In the genomic region with DNA sequence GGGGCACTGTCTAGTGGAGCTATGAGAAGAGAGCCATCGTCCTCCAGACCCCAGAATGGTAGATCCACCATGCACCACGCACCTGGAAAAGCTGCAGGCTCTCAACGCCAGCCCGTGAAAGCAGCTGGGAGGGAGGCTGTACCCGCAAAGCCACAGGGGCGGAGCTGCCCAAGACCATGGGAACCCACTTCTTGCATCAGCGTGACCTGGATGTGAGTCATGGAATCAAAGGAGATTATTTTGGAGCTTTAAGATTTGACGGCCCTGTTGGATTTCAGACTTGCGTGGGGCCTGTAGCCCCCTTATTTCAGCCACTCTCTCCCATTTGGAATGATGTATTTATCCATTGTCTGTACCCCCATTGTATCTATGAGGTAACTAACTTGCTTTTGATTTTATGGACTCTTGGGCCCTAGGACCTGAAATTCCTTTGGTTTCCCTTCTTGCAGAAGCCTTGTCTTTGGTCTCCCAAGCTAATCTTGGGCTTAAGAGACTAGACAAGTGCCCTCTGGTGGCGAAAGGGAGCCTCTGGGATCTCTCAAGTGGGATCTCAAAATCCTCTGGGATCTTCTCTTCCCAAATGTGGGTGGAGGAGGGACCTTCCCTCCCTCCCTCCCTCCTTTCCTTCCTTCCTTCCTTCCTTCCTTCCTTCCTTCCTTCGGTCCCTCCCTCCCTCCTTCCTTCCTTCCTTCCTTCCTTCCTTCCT, we compare ENCODE assay signal across 9 cellular contexts. TPM values are rescaled to one million over a fixed set of nuclear protein-coding genes. Genes with fewer than 3 reads are reported as not detected.
DNase-seq lines count a peak whose midpoint lies in the region; ATAC-seq and TF ChIP-seq lines count a peak whose summit lies in the region.
"Had no signal": no experiment of that assay in that cellular context is flagged by ENCODE, and none has a peak within 500 bp of the region (broad histone marks: within the 10 kb centered on the region; RNA-seq: fewer than 3 reads in every experiment).

No MANE protein-coding gene starts in this region.

- BruUV-seq in Caco-2 (replicated peaks; lab: Mats Ljungman, UMichigan), result no TSS peak
- no TSS peak for BruUV-seq in HCT116 (replicated peaks; lab: Mats Ljungman, UMichigan)

- no peak for TF ChIP-seq EP300 in transverse colon (IDR thresholded peaks at IDR 0.05; ENCODE audit: low read depth)

- no peak overlapping the region for H3K27ac ChIP-seq in HCT116 (ENCODE audit: low read depth, low read length)
- H3K27ac ChIP-seq in SU-DHL-6 (ENCODE audit: low read depth, low read length), result no peak overlapping the region
- no peak overlapping the region for H3K27ac ChIP-seq in right atrium auricular region
- H3K27ac ChIP-seq in transverse colon, result no peak overlapping the region

- no peaks in the 10 kb centered on the region for H3K27me3 Mint-ChIP-seq in Caco-2 (ENCODE audit: insufficient read depth, unreplicated experiment)

- H3K4me3 ChIP-seq in Caco-2 (ENCODE audit: low read depth, low read length) (no peak overlapping the region), HCT116 (replicated peaks in 1 of 2; ENCODE audit: low read depth in 1 of 2, low read length in 2 of 2) (no peak overlapping the region), SU-DHL-6 (ENCODE audit: insufficient read depth, low read length, poor library complexity, severe bottlenecking) (no peak overlapping the region), right atrium auricular region (no peak overlapping the region), transverse colon (no peak overlapping the region)

- H3F3A ChIP-seq in SU-DHL-6 (ENCODE audit: insufficient read depth), result no peaks in the 10 kb centered on the region

- intact Hi-C loops in Caco-2 (cut with micrococcal nuclease; ENCODE audit: unreplicated experiment) (loop anchor here (1.0 kb wide), 1 partner anchor 128 kb away; no protein-coding TSS in a partner anchor), HCT116 (cut with micrococcal nuclease) (loop anchor here (10.0 kb wide), 1 partner anchor 128 kb away; no protein-coding TSS in a partner anchor), transverse colon (cut with DNase I; ENCODE audit: low total_unique reads) (no loop called here)

- peak; percentile 91 for ATAC-seq in HCT116
- no peak for ATAC-seq in HG03045 (IDR thresholded peaks at IDR 0.05; ENCODE audit: unreplicated experiment)

- peak; percentile 42 to 77 for TF ChIP-seq CTCF in Caco-2 (IDR thresholded peaks at IDR 0.05; ENCODE audit: insufficient read depth in 1 of 2, low read depth in 1 of 2, low read length in 1 of 2, severe bottlenecking in 1 of 2, unreplicated experiment in 1 of 2)
- peak in 2 of 3 experiments; percentile 64 to 74; a peak in 4 of 6 replicates for TF ChIP-seq CTCF in HCT116 (IDR thresholded peaks at IDR 0.05 in 2 of 3, conservative IDR thresholded peaks at IDR 0.05 in 1 of 3; ENCODE audit: borderline replicate concordance in 1 of 3, insufficient read depth in 1 of 3, low read depth in 2 of 3, low read length in 2 of 3)
- TF ChIP-seq CTCF in SU-DHL-6 (IDR thresholded peaks at IDR 0.05; ENCODE audit: insufficient read depth, low read length, poor library complexity, severe bottlenecking), result peak; percentile 33
- peak; percentile 15 to 57 for TF ChIP-seq CTCF in right atrium auricular region (IDR thresholded peaks at IDR 0.05)
- TF ChIP-seq CTCF in transverse colon (IDR thresholded peaks at IDR 0.05), result peak; percentile 27 to 58 (median 41)

- no peaks in the 10 kb centered on the region for H3K9me3 Mint-ChIP-seq in Caco-2 (ENCODE audit: unreplicated experiment)
- H3K9me3 Mint-ChIP-seq: immature natural killer cell had no signal

- H3K9me3 ChIP-seq in Caco-2, result no peaks in the 10 kb centered on the region
- no peaks in the 10 kb centered on the region for H3K9me3 ChIP-seq in HCT116 (ENCODE audit: control insufficient read depth in 1 of 2, insufficient read depth in 1 of 2, low read depth in 1 of 2, low read length in 2 of 2)
- H3K9me3 ChIP-seq in SU-DHL-6 (ENCODE audit: insufficient read depth, low read length), result no peaks in the 10 kb centered on the region
- H3K9me3 ChIP-seq in right atrium auricular region, result no peaks in the 10 kb centered on the region
- no peaks in the 10 kb centered on the region for H3K9me3 ChIP-seq in transverse colon

- no peaks in the 10 kb centered on the region for H3K36me3 Mint-ChIP-seq in Caco-2 (ENCODE audit: insufficient read depth, unreplicated experiment)

- H3K79me2 ChIP-seq in HCT116 (ENCODE audit: insufficient read depth, low read length), result no peaks in the 10 kb centered on the region
- H3K79me2 ChIP-seq in SU-DHL-6 (ENCODE audit: insufficient read depth, low read length), result no peaks in the 10 kb centered on the region

- peak overlapping the region; percentile 10; the same call in 1 of the 2 replicates for H3K4me2 ChIP-seq in HCT116 (ENCODE audit: low read length)
- no peak overlapping the region for H3K4me2 ChIP-seq in SU-DHL-6 (ENCODE audit: low read depth, low read length, poor library complexity, severe bottlenecking)

- no peak overlapping the region for H3K27ac Mint-ChIP-seq in Caco-2 (ENCODE audit: unreplicated experiment)
- H3K27ac Mint-ChIP-seq: immature natural killer cell had no signal

- WGBS in transverse colon (ENCODE audit: low coverage in 1 of 2), 2 donors, result 79% methylated on average over 10 of the region's 11 CpGs; no CpG with 5 or more reads in 1 of the 2 donors

- CTCF ChIA-PET in Caco-2 (lab: Charles Lee), result interaction anchor here (0.6 to 1.2 kb wide), 6 partner anchors 15 to 445 kb away, joined by 3 to 9 read pairs (median 3); no protein-coding TSS in a partner anchor
- CTCF ChIA-PET in HCT116 (lab: Charles Lee), result interaction anchor here (0.6 to 2.9 kb wide), 12 partner anchors 8 to 1288 kb away, joined by 3 to 18 read pairs (median 6); partner anchors contain the start of gene USP7

- RAD21 ChIA-PET in HCT116 (lab: Charles Lee; ENCODE audit: low non-redundant PET in 1 of 2, low total read pairs in 2 of 2, uncharacterized antibody in 2 of 2, unreplicated experiment in 2 of 2), result no interaction called here

- no peaks in the 10 kb centered on the region for H3K9me2 ChIP-seq in HCT116 (ENCODE audit: insufficient read depth)
- no peaks in the 10 kb centered on the region for H3K9me2 ChIP-seq in SU-DHL-6 (replicated peaks; ENCODE audit: insufficient read depth, low read length)

- H3K4me1 Mint-ChIP-seq in Caco-2 (ENCODE audit: low read depth, unreplicated experiment), result no peaks in the 10 kb centered on the region
- H3K4me1 Mint-ChIP-seq: immature natural killer cell had no signal

- H2AFZ ChIP-seq in HCT116 (ENCODE audit: low read depth, low read length, poor library complexity, severe bottlenecking) (no peak overlapping the region), SU-DHL-6 (ENCODE audit: low read depth, low read length, severe bottlenecking) (no peak overlapping the region)

- H3K9ac ChIP-seq in HCT116 (ENCODE audit: low read length), result no peak overlapping the region
- H3K9ac ChIP-seq in SU-DHL-6 (ENCODE audit: low read length), result no peak overlapping the region

- TF ChIP-seq POLR2A in HCT116 (IDR thresholded peaks at IDR 0.05; ENCODE audit: borderline replicate concordance, extremely low read depth, insufficient read depth, insufficient read length) (no peak), transverse colon (IDR thresholded peaks at IDR 0.05) (no peak)

- peak; percentile 46; the same call in 1 of the 2 replicates for TF ChIP-seq RAD21 in HCT116 (IDR thresholded peaks at IDR 0.05; ENCODE audit: low read depth)

- peak; percentile 43 to 49 for DNase-seq in Caco-2
- DNase-seq in HCT116 (ENCODE audit: low read depth, low spot score), result peak; percentile 74
- DNase-seq in right atrium auricular region (ENCODE audit: low spot score), result no peak
- peak; percentile 59 for DNase-seq in transverse colon
- DNase-seq in NOMO-1 treated with DMSO at 0.1 percent for 48 hours (lab: John Stamatoyannopoulos, UW; ENCODE audit: unreplicated experiment), result no peak
- DNase-seq in amniotic stem cell (lab: John Stamatoyannopoulos, UW), result no peak

- H3K4me1 ChIP-seq in Caco-2 (no peaks in the 10 kb centered on the region), HCT116 (ENCODE audit: control insufficient read depth in 1 of 2, insufficient read depth in 2 of 2, low read length in 2 of 2) (peaks cover 0 to 10% of the 10 kb centered on the region in 2 experiments; a peak in 2 of 4 replicates), right atrium auricular region (no peaks in the 10 kb centered on the region), transverse colon (no peaks in the 10 kb centered on the region)

- H4K20me1 ChIP-seq in HCT116 (ENCODE audit: insufficient read depth) (no peaks in the 10 kb centered on the region), SU-DHL-6 (ENCODE audit: low read depth, low read length) (no peaks in the 10 kb centered on the region)

- in situ Hi-C loops in transverse colon (cut with MboI; ENCODE audit: low pct_ligation_motif_present in 1 of 4, low pct_unique_long_range_greater_than_20kb in 1 of 4, low sequenced_read_pairs in 3 of 4), result no loop called here

- no peak overlapping the region for H3K4me3 Mint-ChIP-seq in Caco-2 (ENCODE audit: unreplicated experiment)
- H3K4me3 Mint-ChIP-seq: immature natural killer cell had no signal

- H3K36me3 ChIP-seq in Caco-2 (ENCODE audit: control insufficient read depth, insufficient read depth, low read length), result no peaks in the 10 kb centered on the region
- H3K36me3 ChIP-seq in HCT116 (ENCODE audit: control insufficient read depth in 1 of 2, insufficient read depth in 2 of 2, low read length in 2 of 2), result no peaks in the 10 kb centered on the region
- H3K36me3 ChIP-seq in SU-DHL-6 (ENCODE audit: low read length), result no peaks in the 10 kb centered on the region
- H3K36me3 ChIP-seq in right atrium auricular region, result no peaks in the 10 kb centered on the region
- H3K36me3 ChIP-seq in transverse colon, result no peaks in the 10 kb centered on the region

- no peaks in the 10 kb centered on the region for H3K27me3 ChIP-seq in Caco-2 (replicated peaks; ENCODE audit: control insufficient read depth, insufficient read depth, low read length)
- H3K27me3 ChIP-seq in HCT116 (ENCODE audit: insufficient read depth, low read length), result no peaks in the 10 kb centered on the region
- no peaks in the 10 kb centered on the region for H3K27me3 ChIP-seq in SU-DHL-6 (ENCODE audit: low read length)
- no peaks in the 10 kb centered on the region for H3K27me3 ChIP-seq in right atrium auricular region
- no peaks in the 10 kb centered on the region for H3K27me3 ChIP-seq in transverse colon

- POLR2A ChIA-PET in Caco-2 (lab: Charles Lee) (no interaction called here), HCT116 (lab: Charles Lee) (interaction anchor here (1.0 kb wide), 1 partner anchor 35 kb away, joined by 4 read pairs; no protein-coding TSS in a partner anchor)

TF ChIP-seq in HCT116, 20 proteins besides CTCF, POLR2A, EP300 and RAD21 (continues in another document):
- TF ChIP-seq ELF1 (IDR thresholded peaks at IDR 0.05; ENCODE audit: borderline replicate concordance, low read depth) (no peak), FOSL1 (IDR thresholded peaks at IDR 0.05; ENCODE audit: low read depth) (peak; percentile 46; the same call in 1 of the 2 replicates), CBX3 (IDR thresholded peaks at IDR 0.05; ENCODE audit: low read depth) (0 out of 2 replicates have a peak, but pooled peaks have one; percentile 15), EZH2 (IDR thresholded peaks at IDR 0.05) (no peak), EGR1 (IDR thresholded peaks at IDR 0.05; ENCODE audit: low read depth) (no peak)

RNA-seq across cellular contexts. Expression of gene HAPSTR1, which starts 58.2 kb away (rescaled TPM):
- 42.9 and 47.1 TPM in 2 replicates for total RNA-seq in Caco-2 (2022)
- 54.9 TPM for total RNA-seq in HCT116 (2021; ENCODE audit: unreplicated experiment)
- polyA plus RNA-seq in HCT116 (2012), result 17.2 and 22.8 TPM in 2 replicates
- 10 to 100 TPM; 36.1 to 38.6 TPM for total RNA-seq in right atrium auricular region
- total RNA-seq in transverse colon, result 10 to 100 TPM; 41.4 to 68.5 (median 58.4) TPM

Comparison
In these comparisons a context has a peak if more than half of its experiments do, and no peak if none do; other contexts are left out.
1. DNase-seq: peak in Caco-2 (2 of 2), HCT116 (single experiment) and transverse colon (single experiment); none in right atrium auricular region (single experiment), NOMO-1 treated with DMSO at 0.1 percent for 48 hours (single experiment) and amniotic stem cell (single experiment).
2. Peak in every context shown above with its lines, with median percentiles within 50 percentile points of each other: CTCF ChIP-seq.